8 cellular contexts compared by ENCODE assay signal in genomic region chrX:155070663-155070974, GRCh38. TPM values are rescaled to one million over a fixed set of nuclear protein-coding genes. Genes with fewer than 3 reads are reported as not detected.
DNase-seq lines count a peak whose midpoint lies in the region; ATAC-seq, FAIRE-seq and TF ChIP-seq lines count a peak whose summit lies in the region.

No MANE protein-coding gene starts in this region.

- H3K4me1 Mint-ChIP-seq in astrocyte (ENCODE audit: low read depth, unreplicated experiment): peaks cover 7% of the 10 kb centered on the region

- intact Hi-C loops in HepG2 (cut with micrococcal nuclease; ENCODE audit: unreplicated experiment): loop anchor here (5.0 kb wide), 1 partner anchor 43 kb away; the partner anchor contains the start of gene FUNDC2

- H3K36me3 Mint-ChIP-seq in astrocyte (ENCODE audit: low read depth, unreplicated experiment): no peaks in the 10 kb centered on the region

- WGBS in HepG2 (ENCODE audit: low lambda C conversion rate): no CpG with 5 or more reads among the region's 16 CpGs
- WGBS in tibial nerve, 2 donors: 0 to 48% methylated on average over 16 of the region's 16 CpGs

- peak overlapping the region; percentile 69 for H2AFZ ChIP-seq in astrocyte (ENCODE audit: low read depth, low read length)
- H2AFZ ChIP-seq in HepG2 (ENCODE audit: low read length): peak overlapping the region; percentile 42

- peak overlapping the region; percentile 90 for H3K4me3 Mint-ChIP-seq in astrocyte (ENCODE audit: unreplicated experiment)

- CTCF ChIA-PET in AG04449 (lab: Yijun Ruan, JAX) (interaction anchor here (7.1 kb wide), 1 partner anchor 14 kb away, joined by 47 read pairs; no protein-coding TSS in a partner anchor), HepG2 (lab: Yijun Ruan, JAX; ENCODE audit: low intra/inter-chr PET ratio, low total read pairs) (no interaction called here)

- BruUV-seq in HepG2 (replicated peaks; lab: Mats Ljungman, UMichigan): no TSS peak

- H3K27ac ChIP-seq in astrocyte (ENCODE audit: low read depth, low read length): peak overlapping the region; percentile 78
- H3K27ac ChIP-seq in HepG2 (ENCODE audit: extremely low read length, insufficient read depth, low read length): peak overlapping the region; percentile 77
- peak overlapping the region; percentile 77 to 92 (median 86) for H3K27ac ChIP-seq in tibial nerve

- POLR2A ChIA-PET in AG04449 (lab: Yijun Ruan, JAX) (no interaction called here), HepG2 (lab: Yijun Ruan, JAX) (interaction anchor here (1.0 kb wide), 1 partner anchor 44 kb away, joined by 4 read pairs; the partner anchor contains the start of gene FUNDC2)

- no peaks in the 10 kb centered on the region for H3K9me3 Mint-ChIP-seq in astrocyte (ENCODE audit: unreplicated experiment)

- H3K4me2 ChIP-seq in astrocyte (ENCODE audit: low read length) (peak overlapping the region; percentile 90), HepG2 (ENCODE audit: low read depth, low read length) (peak overlapping the region; percentile 78)

- in situ Hi-C loops in HepG2 (cut with HindIII; ENCODE audit: extremely low pct_ligation_motif_present, low pct_unique_long_range_greater_than_20kb): no loop called here

- DNase-seq in AG04449 (ENCODE audit: low read depth, low spot score): no peak
- no peak for DNase-seq in astrocyte (ENCODE audit: low read depth)
- DNase-seq in HepG2 (ENCODE audit: low spot score): no peak
- peak in 1 of 2 donors; percentile 6 for DNase-seq in tibial nerve (ENCODE audit: low spot score in 2 of 2)
- DNase-seq in NCI-H524 (lab: John Stamatoyannopoulos, UW): no peak
- DNase-seq in cerebellar nuclear complex (lab: John Stamatoyannopoulos, UW): no peak

- H3K4me3 ChIP-seq in AG04449 (ENCODE audit: low read depth, low read length): peak overlapping the region; percentile 62
- H3K4me3 ChIP-seq in astrocyte (ENCODE audit: insufficient read depth, low read depth, low read length): peak overlapping the region; percentile 74
- H3K4me3 ChIP-seq in HepG2 (replicated peaks in 1 of 3; ENCODE audit: insufficient read depth in 1 of 3, low read depth in 2 of 3, low read length in 3 of 3): peak overlapping the region; percentile 72 to 86 (median 77)
- H3K4me3 ChIP-seq in tibial nerve: peak overlapping the region; percentile 48 to 72 (median 54)

- peaks cover 61% of the 10 kb centered on the region for H3K79me2 ChIP-seq in astrocyte (ENCODE audit: insufficient read depth, low read length)
- H3K79me2 ChIP-seq in HepG2 (ENCODE audit: insufficient read depth, low read length): peaks cover 25% of the 10 kb centered on the region

- H3K4me1 ChIP-seq in astrocyte (ENCODE audit: insufficient read depth, low read length) (peaks cover 13% of the 10 kb centered on the region), HepG2 (ENCODE audit: insufficient read depth, low read length) (peaks cover 45% of the 10 kb centered on the region), tibial nerve (peaks cover 0 to 30% (median 4%) of the 10 kb centered on the region in 4 donors)

- FAIRE-seq in astrocyte (lab: Jason Lieb, UNC) (no peak), HepG2 (lab: Jason Lieb, UNC) (no peak)

- no peaks in the 10 kb centered on the region for H3K27me3 Mint-ChIP-seq in astrocyte (ENCODE audit: low read depth, unreplicated experiment)

- H3K36me3 ChIP-seq in astrocyte (ENCODE audit: insufficient read depth, low read length): no peaks in the 10 kb centered on the region
- H3K36me3 ChIP-seq in HepG2 (replicated peaks in 1 of 2; ENCODE audit: control insufficient read depth in 1 of 2, insufficient read depth in 2 of 2, low read length in 2 of 2): peaks cover 0 to 6% of the 10 kb centered on the region in 2 experiments; a peak in 1 of 5 replicates
- no peaks in the 10 kb centered on the region for H3K36me3 ChIP-seq in tibial nerve

- no peak for TF ChIP-seq RAD21 in HepG2 (CRISPR knock-in tag; IDR thresholded peaks at IDR 0.05)

- TF ChIP-seq POLR2A in HepG2 (IDR thresholded peaks at IDR 0.05; ENCODE audit: insufficient read depth in 1 of 2, low read depth in 2 of 2, low read length in 2 of 2) (no peak), tibial nerve (IDR thresholded peaks at IDR 0.05) (no peak)

- TF ChIP-seq EP300 in HepG2 (IDR thresholded peaks at IDR 0.05; ENCODE audit: low read depth in 2 of 2, low read length in 2 of 2): no peak
- TF ChIP-seq EP300 in HepG2 (CRISPR knock-in tag; IDR thresholded peaks at IDR 0.05; ENCODE audit: borderline replicate concordance): no peak
- TF ChIP-seq EP300 in tibial nerve (IDR thresholded peaks at IDR 0.05): no peak

- H3K9ac ChIP-seq in astrocyte (ENCODE audit: low read length): peak overlapping the region; percentile 90
- H3K9ac ChIP-seq in HepG2 (ENCODE audit: insufficient read depth, low read depth, low read length): peak overlapping the region; percentile 71

- ATAC-seq in GM19438 (IDR thresholded peaks at IDR 0.05; ENCODE audit: low read depth, unreplicated experiment) (peak; percentile 21), HG03457 (IDR thresholded peaks at IDR 0.05; ENCODE audit: unreplicated experiment) (peak; percentile 18), HepG2 (peak; percentile 26)

- H3K27me3 ChIP-seq in astrocyte (ENCODE audit: insufficient read depth, low read length) (no peaks in the 10 kb centered on the region), HepG2 (ENCODE audit: control insufficient read depth in 1 of 2, insufficient read depth in 2 of 2, low read length in 2 of 2) (no peaks in the 10 kb centered on the region), tibial nerve (no peaks in the 10 kb centered on the region)

- TF ChIP-seq CTCF in AG04449 (IDR thresholded peaks at IDR 0.05; ENCODE audit: insufficient read depth, low read length, missing control alignments) (no peak), astrocyte (IDR thresholded peaks at IDR 0.05; ENCODE audit: insufficient read depth, low read depth, low read length) (no peak), HepG2 (CRISPR knock-in tag; IDR thresholded peaks at IDR 0.05) (no peak), tibial nerve (IDR thresholded peaks at IDR 0.05) (no peak)

- H3K27ac Mint-ChIP-seq in astrocyte (ENCODE audit: unreplicated experiment): peak overlapping the region; percentile 72

- H4K20me1 ChIP-seq in astrocyte (ENCODE audit: insufficient read depth, low read length) (no peaks in the 10 kb centered on the region), HepG2 (ENCODE audit: insufficient read depth, low read length) (no peaks in the 10 kb centered on the region)

- H3K9me3 ChIP-seq in astrocyte (ENCODE audit: insufficient read depth, low read depth, low read length) (no peaks in the 10 kb centered on the region), HepG2 (ENCODE audit: low read length) (no peaks in the 10 kb centered on the region), tibial nerve (no peaks in the 10 kb centered on the region)

RNA-seq across cellular contexts. Expression of gene CMC4, which starts 0.3 kb away (rescaled TPM):
- total RNA-seq in astrocyte (5.2 TPM in 2 replicates), HepG2 (2016; rRNA removed; fragmentation: Illumina TruSeq; extraction: Trizol) (5.2 and 5.6 TPM in 2 replicates), tibial nerve (10 to 100 TPM; 22.2 to 27.0 (median 23.7) TPM)
- total RNA-seq in HepG2 (2016; cell fraction: cytosol; rRNA removed; fragmentation: Illumina TruSeq; extraction: Trizol; ENCODE audit: low read depth): 29.5 and 32.5 TPM in 2 replicates
- total RNA-seq in HepG2 (2016; cell fraction: insoluble cytoplasmic fraction; rRNA removed; fragmentation: Illumina TruSeq; extraction: Trizol): 6.6 and 8.1 TPM in 2 replicates
- total RNA-seq in HepG2 (2016; cell fraction: membrane; rRNA removed; fragmentation: Illumina TruSeq; extraction: Trizol): 24.2 and 27.3 TPM in 2 replicates
- 0.65 and 1.8 TPM in 2 replicates for total RNA-seq in HepG2 (2016; cell fraction: nucleus; rRNA removed; fragmentation: Illumina TruSeq; extraction: Trizol)
- 8.3 and 11.5 TPM in 2 replicates for polyA plus RNA-seq in HepG2 (2011; rRNA removed)
- 8.2 and 9.2 TPM in 2 replicates for polyA plus RNA-seq in HepG2 (2011; cell fraction: cytosol; rRNA removed)
- polyA plus RNA-seq in HepG2 (2011; cell fraction: nucleus; rRNA removed): 3.1 and 3.7 TPM in 2 replicates
- polyA plus RNA-seq in HepG2 (2012): 4.6 and 7.2 TPM in 2 replicates
- polyA plus RNA-seq in HepG2 (2016; cell fraction: cytosol; fragmentation: Illumina TruSeq; extraction: Trizol; ENCODE audit: low read depth): 50.8 and 53.0 TPM in 2 replicates
- polyA plus RNA-seq in HepG2 (2016; cell fraction: insoluble cytoplasmic fraction; fragmentation: Illumina TruSeq; extraction: Trizol; ENCODE audit: low read depth): 8.5 and 8.8 TPM in 2 replicates
- polyA plus RNA-seq in HepG2 (2016; cell fraction: membrane; fragmentation: Illumina TruSeq; extraction: Trizol; ENCODE audit: low read depth): 28.6 and 29.4 TPM in 2 replicates
- 3.8 and 5.8 TPM in 2 replicates for polyA plus RNA-seq in HepG2 (2016; cell fraction: nucleus; fragmentation: Illumina TruSeq; extraction: Trizol; ENCODE audit: insufficient read depth, low read depth)
- polyA minus RNA-seq in HepG2 (2011; rRNA and poly(A)+ RNA removed; ENCODE audit: low replicate concordance): 2.0 and 3.7 TPM in 2 replicates
- 0.88 TPM in 1 of 2 replicates, not detected in the other for polyA minus RNA-seq in HepG2 (2011; cell fraction: cytosol; rRNA and poly(A)+ RNA removed)
- polyA minus RNA-seq in HepG2 (2011; cell fraction: nucleus; rRNA and poly(A)+ RNA removed): 4.0 and 4.2 TPM in 2 replicates

RNA-seq across cellular contexts. Expression of gene MTCP1, which starts 0.3 kb away (rescaled TPM):
- total RNA-seq in astrocyte (8.9 and 9.1 TPM in 2 replicates), HepG2 (2016; rRNA removed; fragmentation: Illumina TruSeq; extraction: Trizol) (13.6 and 18.9 TPM in 2 replicates), tibial nerve (1 to 10 TPM; 2.7 to 5.3 (median 2.8) TPM)
- 67.8 and 80.6 TPM in 2 replicates for total RNA-seq in HepG2 (2016; cell fraction: cytosol; rRNA removed; fragmentation: Illumina TruSeq; extraction: Trizol; ENCODE audit: low read depth)
- 11.6 and 13.5 TPM in 2 replicates for total RNA-seq in HepG2 (2016; cell fraction: insoluble cytoplasmic fraction; rRNA removed; fragmentation: Illumina TruSeq; extraction: Trizol)
- 41.3 and 48.8 TPM in 2 replicates for total RNA-seq in HepG2 (2016; cell fraction: membrane; rRNA removed; fragmentation: Illumina TruSeq; extraction: Trizol)
- 6.7 and 10.8 TPM in 2 replicates for total RNA-seq in HepG2 (2016; cell fraction: nucleus; rRNA removed; fragmentation: Illumina TruSeq; extraction: Trizol)
- polyA plus RNA-seq in HepG2 (2011; rRNA removed): 5.1 and 6.1 TPM in 2 replicates
- 1.6 and 2.4 TPM in 2 replicates for polyA plus RNA-seq in HepG2 (2011; cell fraction: cytosol; rRNA removed)
- 17.7 and 18.0 TPM in 2 replicates for polyA plus RNA-seq in HepG2 (2011; cell fraction: nucleus; rRNA removed)
- polyA plus RNA-seq in HepG2 (2012): 14.6 and 21.5 TPM in 2 replicates
- polyA plus RNA-seq in HepG2 (2016; cell fraction: cytosol; fragmentation: Illumina TruSeq; extraction: Trizol; ENCODE audit: low read depth): 56.1 and 69.9 TPM in 2 replicates
- polyA plus RNA-seq in HepG2 (2016; cell fraction: insoluble cytoplasmic fraction; fragmentation: Illumina TruSeq; extraction: Trizol; ENCODE audit: low read depth): 10.2 and 11.2 TPM in 2 replicates
- polyA plus RNA-seq in HepG2 (2016; cell fraction: membrane; fragmentation: Illumina TruSeq; extraction: Trizol; ENCODE audit: low read depth): 34.3 and 42.3 TPM in 2 replicates
- polyA plus RNA-seq in HepG2 (2016; cell fraction: nucleus; fragmentation: Illumina TruSeq; extraction: Trizol; ENCODE audit: insufficient read depth, low read depth): 11.8 and 19.6 TPM in 2 replicates
- polyA minus RNA-seq in HepG2 (2011; rRNA and poly(A)+ RNA removed; ENCODE audit: low replicate concordance): 4.2 and 6.5 TPM in 2 replicates
- 2.0 and 3.7 TPM in 2 replicates for polyA minus RNA-seq in HepG2 (2011; cell fraction: cytosol; rRNA and poly(A)+ RNA removed)
- 6.1 and 8.7 TPM in 2 replicates for polyA minus RNA-seq in HepG2 (2011; cell fraction: nucleus; rRNA and poly(A)+ RNA removed)

RNA-seq across cellular contexts. Expression of gene BRCC3, which starts 0.7 kb away (rescaled TPM):
- total RNA-seq in astrocyte (21.8 TPM in 2 replicates), HepG2 (2016; rRNA removed; fragmentation: Illumina TruSeq; extraction: Trizol) (24.3 and 44.2 TPM in 2 replicates), tibial nerve (10 to 100 TPM in 3 of 4 donors, 1 to 10 TPM in 1; 6.9 to 17.7 (median 11.5) TPM)
- 2.4 and 3.1 TPM in 2 replicates for total RNA-seq in HepG2 (2016; cell fraction: cytosol; rRNA removed; fragmentation: Illumina TruSeq; extraction: Trizol; ENCODE audit: low read depth)
- total RNA-seq in HepG2 (2016; cell fraction: insoluble cytoplasmic fraction; rRNA removed; fragmentation: Illumina TruSeq; extraction: Trizol): 25.6 and 47.6 TPM in 2 replicates
- 13.5 and 13.7 TPM in 2 replicates for total RNA-seq in HepG2 (2016; cell fraction: membrane; rRNA removed; fragmentation: Illumina TruSeq; extraction: Trizol)
- 12.9 and 17.1 TPM in 2 replicates for total RNA-seq in HepG2 (2016; cell fraction: nucleus; rRNA removed; fragmentation: Illumina TruSeq; extraction: Trizol)
- polyA plus RNA-seq in HepG2 (2011; rRNA removed): 16.1 and 19.8 TPM in 2 replicates
- 11.8 and 16.5 TPM in 2 replicates for polyA plus RNA-seq in HepG2 (2011; cell fraction: cytosol; rRNA removed)
- 5.8 and 6.0 TPM in 2 replicates for polyA plus RNA-seq in HepG2 (2011; cell fraction: nucleus; rRNA removed)
- polyA plus RNA-seq in HepG2 (2012): 14.4 and 18.3 TPM in 2 replicates
- polyA plus RNA-seq in HepG2 (2016; cell fraction: cytosol; fragmentation: Illumina TruSeq; extraction: Trizol; ENCODE audit: low read depth): 2.5 and 2.8 TPM in 2 replicates
- 57.9 and 58.3 TPM in 2 replicates for polyA plus RNA-seq in HepG2 (2016; cell fraction: insoluble cytoplasmic fraction; fragmentation: Illumina TruSeq; extraction: Trizol; ENCODE audit: low read depth)
- polyA plus RNA-seq in HepG2 (2016; cell fraction: membrane; fragmentation: Illumina TruSeq; extraction: Trizol; ENCODE audit: low read depth): 8.6 and 9.5 TPM in 2 replicates
- polyA plus RNA-seq in HepG2 (2016; cell fraction: nucleus; fragmentation: Illumina TruSeq; extraction: Trizol; ENCODE audit: insufficient read depth, low read depth): 22.5 and 24.9 TPM in 2 replicates
- polyA minus RNA-seq in HepG2 (2011; rRNA and poly(A)+ RNA removed; ENCODE audit: low replicate concordance): 9.4 and 25.7 TPM in 2 replicates
- 16.2 and 17.1 TPM in 2 replicates for polyA minus RNA-seq in HepG2 (2011; cell fraction: cytosol; rRNA and poly(A)+ RNA removed)
- 15.1 and 18.4 TPM in 2 replicates for polyA minus RNA-seq in HepG2 (2011; cell fraction: nucleus; rRNA and poly(A)+ RNA removed)

RNA-seq across cellular contexts. Expression of gene FUNDC2, which starts 44.0 kb away (rescaled TPM):
- total RNA-seq in astrocyte: 45.8 and 49.5 TPM in 2 replicates
- total RNA-seq in HepG2 (2016; rRNA removed; fragmentation: Illumina TruSeq; extraction: Trizol): 65.3 and 81.6 TPM in 2 replicates
- 48.9 and 60.1 TPM in 2 replicates for total RNA-seq in HepG2 (2016; cell fraction: cytosol; rRNA removed; fragmentation: Illumina TruSeq; extraction: Trizol; ENCODE audit: low read depth)
- 66.6 and 82.1 TPM in 2 replicates for total RNA-seq in HepG2 (2016; cell fraction: insoluble cytoplasmic fraction; rRNA removed; fragmentation: Illumina TruSeq; extraction: Trizol)
- total RNA-seq in HepG2 (2016; cell fraction: membrane; rRNA removed; fragmentation: Illumina TruSeq; extraction: Trizol): 83.8 and 87.5 TPM in 2 replicates
- 23.8 and 26.8 TPM in 2 replicates for total RNA-seq in HepG2 (2016; cell fraction: nucleus; rRNA removed; fragmentation: Illumina TruSeq; extraction: Trizol)
- polyA plus RNA-seq in HepG2 (2011; rRNA removed): 92.9 and 109 TPM in 2 replicates
- 68.4 and 100 TPM in 2 replicates for polyA plus RNA-seq in HepG2 (2011; cell fraction: cytosol; rRNA removed)
- polyA plus RNA-seq in HepG2 (2011; cell fraction: nucleus; rRNA removed): 24.9 and 29.2 TPM in 2 replicates
- polyA plus RNA-seq in HepG2 (2012): 88.7 and 108 TPM in 2 replicates
- 64.9 and 80.1 TPM in 2 replicates for polyA plus RNA-seq in HepG2 (2016; cell fraction: cytosol; fragmentation: Illumina TruSeq; extraction: Trizol; ENCODE audit: low read depth)
- polyA plus RNA-seq in HepG2 (2016; cell fraction: insoluble cytoplasmic fraction; fragmentation: Illumina TruSeq; extraction: Trizol; ENCODE audit: low read depth): 77.6 and 82.3 TPM in 2 replicates
- polyA plus RNA-seq in HepG2 (2016; cell fraction: membrane; fragmentation: Illumina TruSeq; extraction: Trizol; ENCODE audit: low read depth): 81.0 and 84.5 TPM in 2 replicates
- polyA plus RNA-seq in HepG2 (2016; cell fraction: nucleus; fragmentation: Illumina TruSeq; extraction: Trizol; ENCODE audit: insufficient read depth, low read depth): 43.9 and 46.2 TPM in 2 replicates
- polyA minus RNA-seq in HepG2 (2011; rRNA and poly(A)+ RNA removed; ENCODE audit: low replicate concordance): 35.6 and 56.8 TPM in 2 replicates
- polyA minus RNA-seq in HepG2 (2011; cell fraction: cytosol; rRNA and poly(A)+ RNA removed): 13.1 and 17.3 TPM in 2 replicates
- polyA minus RNA-seq in HepG2 (2011; cell fraction: nucleus; rRNA and poly(A)+ RNA removed): 18.0 and 23.9 TPM in 2 replicates
- 10 to 100 TPM; 40.2 to 83.3 (median 59.8) TPM for total RNA-seq in tibial nerve

RNA-seq across cellular contexts. Expression of gene F8, which starts 48.1 kb away (rescaled TPM):
- total RNA-seq in astrocyte (2.5 TPM in 2 replicates), HepG2 (2016; rRNA removed; fragmentation: Illumina TruSeq; extraction: Trizol) (0.21 and 0.29 TPM in 2 replicates), tibial nerve (10 to 100 TPM in 3 of 4 donors, 1 to 10 TPM in 1; 7.2 to 28.4 (median 14.6) TPM)
- 0.10 TPM in 1 of 2 replicates, not detected in the other for total RNA-seq in HepG2 (2016; cell fraction: cytosol; rRNA removed; fragmentation: Illumina TruSeq; extraction: Trizol; ENCODE audit: low read depth)
- total RNA-seq in HepG2 (2016; cell fraction: insoluble cytoplasmic fraction; rRNA removed; fragmentation: Illumina TruSeq; extraction: Trizol): 0.13 and 0.76 TPM in 2 replicates
- total RNA-seq in HepG2 (2016; cell fraction: membrane; rRNA removed; fragmentation: Illumina TruSeq; extraction: Trizol): 0.34 and 0.40 TPM in 2 replicates
- total RNA-seq in HepG2 (2016; cell fraction: nucleus; rRNA removed; fragmentation: Illumina TruSeq; extraction: Trizol): 0.43 and 0.47 TPM in 2 replicates
- 0.37 and 0.61 TPM in 2 replicates for polyA plus RNA-seq in HepG2 (2011; rRNA removed)
- polyA plus RNA-seq in HepG2 (2011; cell fraction: cytosol; rRNA removed): 0.27 and 0.32 TPM in 2 replicates
- polyA plus RNA-seq in HepG2 (2011; cell fraction: nucleus; rRNA removed): 0.19 and 0.23 TPM in 2 replicates
- polyA plus RNA-seq in HepG2 (2012): 0.15 and 0.30 TPM in 2 replicates
- polyA plus RNA-seq in HepG2 (2016; cell fraction: cytosol; fragmentation: Illumina TruSeq; extraction: Trizol; ENCODE audit: low read depth): 0.12 and 0.15 TPM in 2 replicates
- polyA plus RNA-seq in HepG2 (2016; cell fraction: insoluble cytoplasmic fraction; fragmentation: Illumina TruSeq; extraction: Trizol; ENCODE audit: low read depth): 0.32 and 0.61 TPM in 2 replicates
- 0.24 and 0.27 TPM in 2 replicates for polyA plus RNA-seq in HepG2 (2016; cell fraction: membrane; fragmentation: Illumina TruSeq; extraction: Trizol; ENCODE audit: low read depth)
- 0.17 and 0.18 TPM in 2 replicates for polyA plus RNA-seq in HepG2 (2016; cell fraction: nucleus; fragmentation: Illumina TruSeq; extraction: Trizol; ENCODE audit: insufficient read depth, low read depth)
- polyA minus RNA-seq in HepG2 (2011; rRNA and poly(A)+ RNA removed; ENCODE audit: low replicate concordance): 0.72 and 2.8 TPM in 2 replicates
- polyA minus RNA-seq in HepG2 (2011; cell fraction: cytosol; rRNA and poly(A)+ RNA removed): 0.49 TPM in 1 of 2 replicates, not detected in the other
- 0.52 and 0.75 TPM in 2 replicates for polyA minus RNA-seq in HepG2 (2011; cell fraction: nucleus; rRNA and poly(A)+ RNA removed)
